10 cellular contexts compared by ENCODE assay signal in the genomic region with DNA sequence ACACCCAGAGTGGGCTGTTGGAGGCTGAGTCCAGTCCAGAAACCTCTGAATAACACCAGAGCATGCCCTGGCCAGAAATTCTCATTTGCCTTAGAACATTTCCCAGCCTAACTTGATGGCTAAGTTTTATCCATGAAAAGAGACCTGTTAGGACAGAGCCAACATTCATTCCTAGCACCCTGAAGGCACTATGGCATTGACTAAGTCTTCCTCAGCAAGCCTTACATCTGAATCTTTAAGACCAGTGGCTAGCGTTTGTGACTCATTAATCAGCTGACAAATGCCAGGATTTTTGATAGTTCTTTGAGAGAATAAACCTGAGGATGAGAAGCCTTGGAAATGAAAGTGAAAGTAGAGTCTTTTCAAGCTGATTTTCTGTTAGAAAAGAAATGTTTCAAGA.
DNase-seq lines count a peak whose midpoint lies in the region; ATAC-seq, FAIRE-seq and TF ChIP-seq lines count a peak whose summit lies in the region.
"Had no signal": no experiment of that assay in that cellular context is flagged by ENCODE, and none has a peak within 500 bp of the region (broad histone marks: within the 10 kb centered on the region; RNA-seq: fewer than 3 reads in every experiment).

No MANE protein-coding gene starts in this region.

- H3K36me3 ChIP-seq in CD8-positive, alpha-beta T cell (ENCODE audit: insufficient read depth, low read length): no peaks in the 10 kb centered on the region
- H3K36me3 ChIP-seq in KMS-11 (ENCODE audit: insufficient read depth): no peaks in the 10 kb centered on the region
- H3K36me3 ChIP-seq in GM12878 (ENCODE audit: control insufficient read depth in 2 of 2, insufficient read depth in 2 of 2, low read length in 1 of 2): no peaks in the 10 kb centered on the region
- no peaks in the 10 kb centered on the region for H3K36me3 ChIP-seq in right lobe of liver

- no peak for TF ChIP-seq RAD21 in GM12878 (IDR thresholded peaks at IDR 0.05; ENCODE audit: insufficient read depth, low read depth, low read length)

- H3K4me1 Mint-ChIP-seq in CD8-positive, alpha-beta T cell (ENCODE audit: low read depth): peaks cover 8% of the 10 kb centered on the region
- peaks cover 5% of the 10 kb centered on the region for H3K4me1 Mint-ChIP-seq in activated naive CD4-positive, alpha-beta T cell treated with anti-CD3 and anti-CD28 coated beads for 36 hours (ENCODE audit: low read depth)

- no peaks in the 10 kb centered on the region for H3K27me3 ChIP-seq in CD8-positive, alpha-beta T cell (ENCODE audit: insufficient read depth, low read length)
- no peaks in the 10 kb centered on the region for H3K27me3 ChIP-seq in KMS-11 (ENCODE audit: insufficient read depth, low read depth)
- H3K27me3 ChIP-seq in GM12878 (replicated peaks in 1 of 2; ENCODE audit: control insufficient read depth in 2 of 2, insufficient read depth in 2 of 2, low read length in 1 of 2): no peaks in the 10 kb centered on the region
- no peaks in the 10 kb centered on the region for H3K27me3 ChIP-seq in right lobe of liver

- no peak for FAIRE-seq in GM12878 (lab: Jason Lieb, UNC)

- CTCF ChIA-PET in CD8-positive, alpha-beta T cell (lab: Charles Lee): no interaction called here
- CTCF ChIA-PET in GM12878 (lab: Yijun Ruan, JAX): interaction anchor here (0.7 kb wide), 1 partner anchor 129 kb away, joined by 3 read pairs; no protein-coding TSS in a partner anchor
- CTCF ChIA-PET in activated naive CD4-positive, alpha-beta T cell treated with anti-CD3 and anti-CD28 coated beads for 36 hours (lab: Charles Lee): interaction anchor here (1.0 kb wide), 1 partner anchor 9 kb away, joined by 5 read pairs; no protein-coding TSS in a partner anchor

- TF ChIP-seq EP300 in GM12878 (IDR thresholded peaks at IDR 0.05; ENCODE audit: borderline replicate concordance in 1 of 2, control insufficient read depth in 1 of 2, low read depth in 2 of 2, low read length in 2 of 2): no peak

- H3K4me2 ChIP-seq in KMS-11 (peak overlapping the region; percentile 59), GM12878 (ENCODE audit: control insufficient read depth, insufficient read depth) (0 out of 2 replicates have a peak overlapping the region, but pooled peaks have one; percentile 4)

- DNase-seq in CD8-positive, alpha-beta T cell: no peak
- DNase-seq in GM12878 (ENCODE audit: low read depth, low spot score) (no peak), right lobe of liver (no peak), Ammon's horn (ENCODE audit: low spot score) (no peak), OCI-M2 (lab: John Stamatoyannopoulos, UW; ENCODE audit: unreplicated experiment) (no peak), HuH-7 (ENCODE audit: low spot score) (no peak)
- no peak for DNase-seq in activated naive CD4-positive, alpha-beta T cell treated with anti-CD3 and anti-CD28 coated beads for 36 hours
- DNase-seq: posterior cingulate gyrus, SHP77 treated with DMSO at 0.1 percent for 48 hours had no signal

- in situ Hi-C loops in GM12878 (cut with MboI): loop anchor here (5.0 to 25.0 kb wide), 2 partner anchors 1088 to 1233 kb away; partner anchors contain the start of gene ALCAM

- no peak for TF ChIP-seq CTCF in CD8-positive, alpha-beta T cell (IDR thresholded peaks at IDR 0.05)
- TF ChIP-seq CTCF in KMS-11 (conservative IDR thresholded peaks at IDR 0.05; ENCODE audit: low read depth, low read length): no peak
- TF ChIP-seq CTCF in GM12878 (IDR thresholded peaks at IDR 0.05 in 2 of 3, conservative IDR thresholded peaks at IDR 0.05 in 1 of 3; ENCODE audit: control insufficient read depth in 2 of 3, extremely low read depth in 1 of 3, insufficient read depth in 1 of 3, low read depth in 3 of 3, low read length in 3 of 3): no peak
- no peak for TF ChIP-seq CTCF in right lobe of liver (IDR thresholded peaks at IDR 0.05)

- ATAC-seq in CD8-positive, alpha-beta T cell: no peak
- ATAC-seq in GM12878 (no peak), right lobe of liver (peak; percentile 69 to 96 (median 84))

- RAD21 ChIA-PET in GM12878 (lab: Charles Lee; ENCODE audit: unreplicated experiment): no interaction called here

- H2AFZ ChIP-seq in KMS-11 (ENCODE audit: low read depth): peak overlapping the region; percentile 43
- peak overlapping the region; percentile 13 for H2AFZ ChIP-seq in GM12878 (ENCODE audit: control insufficient read depth, low read depth, low read length)

- peak overlapping the region; percentile 43 for H3K4me3 Mint-ChIP-seq in CD8-positive, alpha-beta T cell
- no peak overlapping the region for H3K4me3 Mint-ChIP-seq in activated naive CD4-positive, alpha-beta T cell treated with anti-CD3 and anti-CD28 coated beads for 36 hours

- H3K9ac ChIP-seq in KMS-11 (no peak overlapping the region), GM12878 (ENCODE audit: control insufficient read depth, insufficient read depth, low read length) (no peak overlapping the region)

- H3K9me3 Mint-ChIP-seq in CD8-positive, alpha-beta T cell: peaks cover 32% of the 10 kb centered on the region
- H3K9me3 Mint-ChIP-seq in activated naive CD4-positive, alpha-beta T cell treated with anti-CD3 and anti-CD28 coated beads for 36 hours: peaks cover 20% of the 10 kb centered on the region

- H4K20me1 ChIP-seq in KMS-11 (ENCODE audit: insufficient read depth) (no peaks in the 10 kb centered on the region), GM12878 (ENCODE audit: control insufficient read depth, insufficient read depth) (no peaks in the 10 kb centered on the region)

- SMC1A ChIA-PET in GM12878 (lab: Charles Lee; ENCODE audit: uncharacterized antibody, unreplicated experiment): interaction anchor here (0.7 to 1.0 kb wide), 3 partner anchors 146 to 287 kb away, joined by 3 read pairs; no protein-coding TSS in a partner anchor

- no peaks in the 10 kb centered on the region for H3K9me3 ChIP-seq in CD8-positive, alpha-beta T cell (ENCODE audit: low read length)
- H3K9me3 ChIP-seq in GM12878 (replicated peaks; ENCODE audit: control insufficient read depth, insufficient read depth, low read length) (peaks cover 2% of the 10 kb centered on the region), right lobe of liver (peaks cover 0 to 6% (median 0%) of the 10 kb centered on the region in 4 donors)

- TF ChIP-seq POLR2A in GM12878 (IDR thresholded peaks at IDR 0.05; ENCODE audit: low read depth, low read length): no peak
- no peak for TF ChIP-seq POLR2A in right lobe of liver (IDR thresholded peaks at IDR 0.05)

- no peak overlapping the region for H3K4me3 ChIP-seq in CD8-positive, alpha-beta T cell (ENCODE audit: low read depth, low read length)
- no peak overlapping the region for H3K4me3 ChIP-seq in KMS-11 (IDR thresholded peaks at IDR 0.05; ENCODE audit: insufficient read depth, low read depth, low read length)
- no peak overlapping the region for H3K4me3 ChIP-seq in GM12878
- peak overlapping the region; percentile 6 to 41 (median 39) for H3K4me3 ChIP-seq in right lobe of liver

- no peaks in the 10 kb centered on the region for H3K4me1 ChIP-seq in CD8-positive, alpha-beta T cell (ENCODE audit: insufficient read depth, low read length)
- H3K4me1 ChIP-seq in KMS-11 (ENCODE audit: low read depth, poor library complexity, severe bottlenecking) (peaks cover 9% of the 10 kb centered on the region), GM12878 (ENCODE audit: control insufficient read depth, insufficient read depth, low read length) (no peaks in the 10 kb centered on the region), right lobe of liver (no peaks in the 10 kb centered on the region)

- POLR2A ChIA-PET in CD8-positive, alpha-beta T cell (lab: Charles Lee): no interaction called here
- POLR2A ChIA-PET in GM12878 (lab: Charles Lee): no interaction called here

- H3K27me3 Mint-ChIP-seq in CD8-positive, alpha-beta T cell (ENCODE audit: low read depth): no peaks in the 10 kb centered on the region
- no peaks in the 10 kb centered on the region for H3K27me3 Mint-ChIP-seq in activated naive CD4-positive, alpha-beta T cell treated with anti-CD3 and anti-CD28 coated beads for 36 hours (ENCODE audit: low read depth)

- no peak overlapping the region for H3K27ac ChIP-seq in CD8-positive, alpha-beta T cell (ENCODE audit: low read depth, low read length)
- H3K27ac ChIP-seq in KMS-11: no peak overlapping the region
- no peak overlapping the region for H3K27ac ChIP-seq in GM12878 (ENCODE audit: control insufficient read depth, insufficient read depth)
- H3K27ac ChIP-seq in right lobe of liver: peak overlapping the region; percentile 52 to 72 (median 56)

- H3K79me2 ChIP-seq in KMS-11 (ENCODE audit: insufficient read depth, low read depth) (no peaks in the 10 kb centered on the region), GM12878 (ENCODE audit: control insufficient read depth, insufficient read depth, low read length) (no peaks in the 10 kb centered on the region)

- intact Hi-C loops in CD8-positive, alpha-beta T cell (cut with DNase I, micrococcal nuclease): no loop called here
- intact Hi-C loops in GM12878 (cut with micrococcal nuclease; ENCODE audit: unreplicated experiment): loop anchor here (5.0 to 10.0 kb wide), 4 partner anchors 243 to 705 kb away; no protein-coding TSS in a partner anchor
- intact Hi-C loops in right lobe of liver (cut with DNase I): no loop called here
- intact Hi-C loops in activated naive CD4-positive, alpha-beta T cell treated with anti-CD3 and anti-CD28 coated beads for 36 hours (cut with micrococcal nuclease): loop anchor here (5.0 kb wide), 1 partner anchor 1088 kb away; the partner anchor contains the start of gene ALCAM

- no peaks in the 10 kb centered on the region for H3K36me3 Mint-ChIP-seq in CD8-positive, alpha-beta T cell
- H3K36me3 Mint-ChIP-seq in activated naive CD4-positive, alpha-beta T cell treated with anti-CD3 and anti-CD28 coated beads for 36 hours (ENCODE audit: low read depth): peaks cover 1% of the 10 kb centered on the region

- no peak overlapping the region for H3K27ac Mint-ChIP-seq in CD8-positive, alpha-beta T cell
- no peak overlapping the region for H3K27ac Mint-ChIP-seq in activated naive CD4-positive, alpha-beta T cell treated with anti-CD3 and anti-CD28 coated beads for 36 hours

- no TSS peak for BruUV-seq in GM12878 (replicated peaks; lab: Mats Ljungman, UMichigan)

- WGBS in GM12878 (ENCODE audit: insufficient coverage, insufficient replicate concordance, low lambda C conversion rate, missing lambda C conversion rate): 58% methylated on average over 1 of the region's 1 CpG
- 0% methylated on average over 1 of the region's 1 CpG for WGBS in right lobe of liver (ENCODE audit: insufficient coverage, low coverage, low lambda C conversion rate, missing lambda C conversion rate)

TF ChIP-seq in GM12878, 131 proteins besides CTCF, POLR2A, EP300 and RAD21 (continues in another document):
- TF ChIP-seq KDM1A (IDR thresholded peaks at IDR 0.05; ENCODE audit: borderline replicate concordance): no peak
- no peak for TF ChIP-seq SP1 (IDR thresholded peaks at IDR 0.05; ENCODE audit: low read depth, low read length)

Comparison
In these comparisons a context has a peak if more than half of its experiments do, and no peak if none do; other contexts are left out.
1. ATAC-seq: peak in right lobe of liver (4 of 4); none in CD8-positive, alpha-beta T cell (single experiment) and GM12878 (single experiment).
2. H3K27ac ChIP-seq: peak in right lobe of liver (3 of 3); none in CD8-positive, alpha-beta T cell (single experiment), KMS-11 (single experiment) and GM12878 (single experiment).
3. H3K4me3 ChIP-seq: peak in right lobe of liver (3 of 3); none in CD8-positive, alpha-beta T cell (single experiment), KMS-11 (single experiment) and GM12878 (single experiment).
4. intact Hi-C loops: an anchor here in GM12878 (5.0 to 10.0 kb wide) and activated naive CD4-positive, alpha-beta T cell treated with anti-CD3 and anti-CD28 coated beads for 36 hours (5.0 kb wide); none called in CD8-positive, alpha-beta T cell and right lobe of liver.